26 cellular contexts compared by ENCODE assay signal in the genomic region with DNA sequence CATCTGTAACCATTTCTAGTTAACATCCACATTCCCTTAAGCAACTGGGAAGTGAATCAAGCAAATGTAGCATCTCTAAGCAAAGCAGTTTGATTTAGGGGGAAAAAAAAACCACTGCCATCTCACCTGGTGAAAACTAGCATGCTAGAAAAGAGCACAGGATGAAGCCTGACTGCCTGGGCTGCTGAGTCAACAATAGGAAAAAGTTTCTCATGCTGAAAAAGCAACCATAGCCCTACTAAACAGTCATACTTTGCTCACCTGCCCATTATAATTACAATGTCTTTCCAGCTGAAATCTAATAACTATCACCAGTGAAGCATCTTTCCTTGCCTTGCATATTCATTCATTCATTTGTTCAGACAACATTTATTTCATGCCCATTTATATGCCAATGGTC.
A peak's percentile ranks its signal among the peaks of the same experiment; 100 is the strongest.
DNase-seq lines count a peak whose midpoint lies in the region; ATAC-seq, FAIRE-seq and TF ChIP-seq lines count a peak whose summit lies in the region.
"Had no signal": no experiment of that assay in that cellular context is flagged by ENCODE, and none has a peak within 500 bp of the region (broad histone marks: within the 10 kb centered on the region; RNA-seq: fewer than 3 reads in every experiment).

No MANE protein-coding gene starts in this region.

- no peaks in the 10 kb centered on the region for H3K9me2 ChIP-seq in MM.1S (replicated peaks; ENCODE audit: insufficient read depth, low read length)

- H3K9me3 Mint-ChIP-seq in stimulated activated naive CD8-positive, alpha-beta T cell treated with anti-CD3 and anti-CD28 coated beads, Interleukin-15, amount 100 ng/mL, for 72 hours: peaks cover 5 to 7% of the 10 kb centered on the region in 2 donors
- H3K9me3 Mint-ChIP-seq: activated naive CD4-positive, alpha-beta T cell treated with anti-CD3 and anti-CD28 coated beads, Interleukin-2, amount 10 ng/mL, durations not matched to agents 7 days and 5 days; CD4-positive, alpha-beta memory T cell had no signal

- H3K9me3 ChIP-seq in MM.1S (replicated peaks; ENCODE audit: insufficient read depth, low read length) (no peaks in the 10 kb centered on the region), endothelial cell of umbilical vein (replicated peaks; ENCODE audit: control insufficient read depth, insufficient read depth, low read length) (no peaks in the 10 kb centered on the region)
- H3K9me3 ChIP-seq: HAP-1, neutrophil, stomach had no signal

- H3K79me2 ChIP-seq in MM.1S (ENCODE audit: low read length) (no peaks in the 10 kb centered on the region), endothelial cell of umbilical vein (ENCODE audit: control insufficient read depth, insufficient read depth, low read length) (no peaks in the 10 kb centered on the region)

- H3K4me1 Mint-ChIP-seq in stimulated activated naive CD8-positive, alpha-beta T cell treated with anti-CD3 and anti-CD28 coated beads, Interleukin-15, amount 100 ng/mL, for 72 hours: peaks cover 46% of the 10 kb centered on the region

- H3K4me3 Mint-ChIP-seq in stimulated activated naive CD8-positive, alpha-beta T cell treated with anti-CD3 and anti-CD28 coated beads, Interleukin-15, amount 100 ng/mL, for 72 hours: no peak overlapping the region
- H3K4me3 Mint-ChIP-seq: activated naive CD4-positive, alpha-beta T cell treated with anti-CD3 and anti-CD28 coated beads, Interleukin-2, amount 10 ng/mL, durations not matched to agents 7 days and 5 days; CD4-positive, alpha-beta memory T cell had no signal

- H3K27ac ChIP-seq in MM.1S (ENCODE audit: low read length): no peak overlapping the region
- peak overlapping the region; percentile 69 for H3K27ac ChIP-seq in endothelial cell of umbilical vein (ENCODE audit: insufficient read depth, low read depth, low read length)
- H3K27ac ChIP-seq: neutrophil, stomach had no signal

- H3K27ac Mint-ChIP-seq in stimulated activated naive CD8-positive, alpha-beta T cell treated with anti-CD3 and anti-CD28 coated beads, Interleukin-15, amount 100 ng/mL, for 72 hours: no peak overlapping the region
- H3K27ac Mint-ChIP-seq: activated naive CD4-positive, alpha-beta T cell treated with anti-CD3 and anti-CD28 coated beads, Interleukin-2, amount 10 ng/mL, durations not matched to agents 7 days and 5 days; CD4-positive, alpha-beta memory T cell had no signal

- H4K20me1 ChIP-seq in MM.1S (ENCODE audit: insufficient read depth, low read length) (no peaks in the 10 kb centered on the region), endothelial cell of umbilical vein (replicated peaks; ENCODE audit: control insufficient read depth, extremely low read depth, insufficient read depth, low read length) (no peaks in the 10 kb centered on the region)

- TF ChIP-seq CTCF in MM.1S (IDR thresholded peaks at IDR 0.05; ENCODE audit: low read length): no peak
- TF ChIP-seq CTCF in endothelial cell of umbilical vein (IDR thresholded peaks at IDR 0.05; ENCODE audit: extremely low read depth in 1 of 2, insufficient read depth in 1 of 2, low read depth in 1 of 2, low read length in 2 of 2): no peak

- CTCF ChIA-PET in endothelial cell of umbilical vein (lab: Charles Lee): interaction anchor here (1.4 to 1.9 kb wide), 2 partner anchors 13 to 27 kb away, joined by 5 to 6 read pairs; no protein-coding TSS in a partner anchor

- H3F3A ChIP-seq in MM.1S (ENCODE audit: insufficient read depth, low read length): no peaks in the 10 kb centered on the region

- H3K36me3 ChIP-seq in MM.1S (replicated peaks; ENCODE audit: insufficient read depth, low read length): no peaks in the 10 kb centered on the region
- H3K36me3 ChIP-seq in endothelial cell of umbilical vein (ENCODE audit: control insufficient read depth in 2 of 2, extremely low read depth in 1 of 2, insufficient read depth in 2 of 2, low read length in 2 of 2): no peaks in the 10 kb centered on the region
- H3K36me3 ChIP-seq: HAP-1, neutrophil, stomach had no signal

- H2AFZ ChIP-seq in MM.1S (ENCODE audit: low read length) (no peak overlapping the region), endothelial cell of umbilical vein (ENCODE audit: low read depth, low read length) (no peak overlapping the region)

- no peaks in the 10 kb centered on the region for H3K27me3 Mint-ChIP-seq in stimulated activated naive CD8-positive, alpha-beta T cell treated with anti-CD3 and anti-CD28 coated beads, Interleukin-15, amount 100 ng/mL, for 72 hours
- H3K27me3 Mint-ChIP-seq: activated naive CD4-positive, alpha-beta T cell treated with anti-CD3 and anti-CD28 coated beads, Interleukin-2, amount 10 ng/mL, durations not matched to agents 7 days and 5 days; CD4-positive, alpha-beta memory T cell had no signal

- no peak overlapping the region for H3K4me3 ChIP-seq in MM.1S (ENCODE audit: low read length)
- no peak overlapping the region for H3K4me3 ChIP-seq in endothelial cell of umbilical vein (replicated peaks in 1 of 3; ENCODE audit: insufficient read depth in 1 of 3, low read depth in 1 of 3, low read length in 3 of 3)
- H3K4me3 ChIP-seq: HAP-1, K562, smooth muscle cell, stomach had no signal

- peak; percentile 8 for DNase-seq in stimulated activated CD4-positive, alpha-beta T cell treated with anti-CD3 and anti-CD28 coated beads, Interleukin-1b, Interleukin-23, amount 100 ng/mL, for 48 hours
- DNase-seq in stimulated activated CD4-positive, alpha-beta T cell treated with anti-CD3 and anti-CD28 coated beads, Interleukin-4, amount 100 ng/mL, for 24 hours: no peak
- DNase-seq in MM.1S: peak; percentile 19
- peak; percentile 28 for DNase-seq in endothelial cell of umbilical vein (ENCODE audit: low read depth, low spot score)
- no peak for DNase-seq in stimulated activated naive CD8-positive, alpha-beta T cell treated with anti-CD3 and anti-CD28 coated beads, Interleukin-15, amount 100 ng/mL, for 72 hours
- DNase-seq in NCI-H146 treated with DMSO at 0.1 percent for 48 hours (lab: John Stamatoyannopoulos, UW; ENCODE audit: unreplicated experiment): no peak
- DNase-seq in GDM1 (lab: John Stamatoyannopoulos, UW): no peak
- DNase-seq: activated CD4-positive, alpha-beta T cell treated with anti-CD3 and anti-CD28 coated beads for 4 hours; activated naive CD4-positive, alpha-beta T cell treated with anti-CD3 and anti-CD28 coated beads, Interleukin-2, amount 10 ng/mL, durations not matched to agents 7 days and 5 days; activated T-cell treated with anti-CD3 and anti-CD28 coated beads for 4 hours; CD4-positive, alpha-beta memory T cell; DMS153; effector CD4-positive, alpha-beta T cell; NCI-H1048; NCI-H1930; NCI-H2227 treated with DMSO at 0.1 percent for 48 hours; stomach; trophoblast cell had no signal

- dilution Hi-C loops in endothelial cell of umbilical vein (cut with MboI; ENCODE audit: extremely low pct_ligation_motif_present, low sequenced_read_pairs): loop anchor here (10.0 kb wide), 1 partner anchor 118 kb away; no protein-coding TSS in a partner anchor

- H3K27me3 ChIP-seq in MM.1S (replicated peaks; ENCODE audit: insufficient read depth, low read length) (no peaks in the 10 kb centered on the region), endothelial cell of umbilical vein (ENCODE audit: control insufficient read depth in 2 of 2, insufficient read depth in 2 of 2, low read length in 2 of 2) (no peaks in the 10 kb centered on the region)
- H3K27me3 ChIP-seq: neutrophil, stomach had no signal

- ATAC-seq in stimulated activated naive CD8-positive, alpha-beta T cell treated with anti-CD3 and anti-CD28 coated beads, Interleukin-15, amount 100 ng/mL, for 72 hours: peak; percentile 59
- ATAC-seq in HG02642 (IDR thresholded peaks at IDR 0.05; ENCODE audit: poor library complexity, unreplicated experiment): no peak
- ATAC-seq: esophagus mucosa, K562, Right ventricle myocardium inferior had no signal

- TF ChIP-seq POLR2A in endothelial cell of umbilical vein (IDR thresholded peaks at IDR 0.05; ENCODE audit: low read depth, low read length): no peak

- H3K4me2 ChIP-seq in MM.1S (ENCODE audit: low read depth, low read length): no peak overlapping the region
- peak overlapping the region; percentile 45 for H3K4me2 ChIP-seq in endothelial cell of umbilical vein (ENCODE audit: insufficient read depth, low read length)
- H3K4me2 ChIP-seq: smooth muscle cell had no signal

- intact Hi-C loops in endothelial cell of umbilical vein (cut with micrococcal nuclease): loop anchor here (1.0 to 2.0 kb wide), 2 partner anchors 24 to 106 kb away; no protein-coding TSS in a partner anchor

- H3K9ac ChIP-seq in MM.1S (ENCODE audit: low read length) (no peak overlapping the region), endothelial cell of umbilical vein (replicated peaks; ENCODE audit: extremely low read depth, insufficient read depth, low read length) (no peak overlapping the region)

- FAIRE-seq in endothelial cell of umbilical vein (lab: Jason Lieb, UNC): no peak
- FAIRE-seq: K562, TTC549 had no signal

- POLR2A ChIA-PET in endothelial cell of umbilical vein (lab: Charles Lee): no interaction called here

- no TSS peak for BruUV-seq in endothelial cell of umbilical vein (replicated peaks; lab: Mats Ljungman, UMichigan)

- H3K4me1 ChIP-seq in MM.1S (ENCODE audit: low read length): no peaks in the 10 kb centered on the region
- peaks cover 25% of the 10 kb centered on the region for H3K4me1 ChIP-seq in endothelial cell of umbilical vein (ENCODE audit: control insufficient read depth, extremely low read depth, insufficient read depth, low read length)
- H3K4me1 ChIP-seq: HAP-1 had no signal

- no peaks in the 10 kb centered on the region for H3K9me1 ChIP-seq in endothelial cell of umbilical vein (replicated peaks; ENCODE audit: control insufficient read depth, extremely low read depth, insufficient read depth, low read length)

TF ChIP-seq in endothelial cell of umbilical vein, 7 proteins besides CTCF, POLR2A, EP300 and RAD21:
- TF ChIP-seq EZH2 (IDR thresholded peaks at IDR 0.05; ENCODE audit: borderline replicate concordance, low read depth, low read length, severe bottlenecking) (no peak), FOS (IDR thresholded peaks at IDR 0.05; ENCODE audit: borderline replicate concordance, insufficient read depth, low read length) (no peak)

Comparison
In these comparisons a context has a peak if more than half of its experiments do, and no peak if none do; other contexts are left out.
1. DNase-seq: peak in stimulated activated CD4-positive, alpha-beta T cell treated with anti-CD3 and anti-CD28 coated beads, Interleukin-1b, Interleukin-23, amount 100 ng/mL, for 48 hours (single experiment), MM.1S (single experiment) and endothelial cell of umbilical vein (single experiment); none in stimulated activated CD4-positive, alpha-beta T cell treated with anti-CD3 and anti-CD28 coated beads, Interleukin-4, amount 100 ng/mL, for 24 hours (single experiment), stimulated activated naive CD8-positive, alpha-beta T cell treated with anti-CD3 and anti-CD28 coated beads, Interleukin-15, amount 100 ng/mL, for 72 hours (0 of 2), NCI-H146 treated with DMSO at 0.1 percent for 48 hours (single experiment) and GDM1 (single experiment).